In genomic region chr2:10122500-10123280, GRCh38 we compare ENCODE assay signal across 1 cellular context.
TF ChIP-seq lines count a peak whose summit lies in the region.

Gene RRM2, plus strand, starts transcription at chr2:10122739. Its CDS starts 60 bp downstream, at chr2:10122799.

TF ChIP-seq in HEK293, 187 proteins besides CTCF, POLR2A, EP300 and RAD21 (continued from another document and continues in another):
- peak; percentile 88 for TF ChIP-seq ZNF341 (tag by site-specific recombination; IDR thresholded peaks at IDR 0.05; ENCODE audit: low read depth)
- TF ChIP-seq ZNF18 (tag by site-specific recombination; IDR thresholded peaks at IDR 0.05), result peak; percentile 85
- TF ChIP-seq PRDM4 (tag by site-specific recombination; IDR thresholded peaks at IDR 0.05), result no peak
- no peak for TF ChIP-seq ZBTB49 (tag by site-specific recombination; IDR thresholded peaks at IDR 0.05; ENCODE audit: low read depth)
- TF ChIP-seq ZNF398 (tag by site-specific recombination; IDR thresholded peaks at IDR 0.05), result peak; percentile 35
- TF ChIP-seq HOXC10 (CRISPR knock-in tag; IDR thresholded peaks at IDR 0.05), result no peak; the same call in 1 of the 2 replicates
- TF ChIP-seq ZNF394 (tag by site-specific recombination; IDR thresholded peaks at IDR 0.05; ENCODE audit: borderline replicate concordance), result peak; percentile 79
- TF ChIP-seq SP3 (tag by site-specific recombination; IDR thresholded peaks at IDR 0.05), result no peak; the same call in none of the 2 replicates
- TF ChIP-seq ZNF114 (tag by site-specific recombination; IDR thresholded peaks at IDR 0.05), result no peak
- no peak for TF ChIP-seq ZNF423 (tag by site-specific recombination; IDR thresholded peaks at IDR 0.05)
- no peak for TF ChIP-seq ZNF747 (tag by site-specific recombination; IDR thresholded peaks at IDR 0.05)
- no peak for TF ChIP-seq PRDM2 (tag by site-specific recombination; IDR thresholded peaks at IDR 0.05; ENCODE audit: borderline replicate concordance)
- no peak for TF ChIP-seq ZNF776 (tag by site-specific recombination; IDR thresholded peaks at IDR 0.05; ENCODE audit: borderline replicate concordance)
- no peak for TF ChIP-seq IKZF3 (tag by site-specific recombination; IDR thresholded peaks at IDR 0.05)
- TF ChIP-seq ZNF302 (tag by site-specific recombination; IDR thresholded peaks at IDR 0.05; ENCODE audit: low read depth), result no peak
- TF ChIP-seq ZNF585B (tag by site-specific recombination; IDR thresholded peaks at IDR 0.05), result no peak; the same call in 1 of the 2 replicates
- TF ChIP-seq ZNF362 (tag by site-specific recombination; IDR thresholded peaks at IDR 0.05), result no peak
- TF ChIP-seq BCL11A (tag by site-specific recombination; IDR thresholded peaks at IDR 0.05; ENCODE audit: low read depth), result no peak
- TF ChIP-seq ZNF2 (tag by site-specific recombination; IDR thresholded peaks at IDR 0.05), result peak; percentile 86
- TF ChIP-seq GLI4 (tag by site-specific recombination; IDR thresholded peaks at IDR 0.05), result 0 out of 2 replicates have a peak, but pooled peaks have one; percentile 43
- no peak for TF ChIP-seq ZNF112 (tag by site-specific recombination; IDR thresholded peaks at IDR 0.05)
- no peak for TF ChIP-seq GLI2 (tag by site-specific recombination; IDR thresholded peaks at IDR 0.05; ENCODE audit: borderline replicate concordance, low read depth)
- no peak for TF ChIP-seq ZNF223 (tag by site-specific recombination; IDR thresholded peaks at IDR 0.05)
- TF ChIP-seq PRDM6 (tag by site-specific recombination; IDR thresholded peaks at IDR 0.05), result no peak
- TF ChIP-seq ZNF580 (tag by site-specific recombination; IDR thresholded peaks at IDR 0.05), result no peak
- no peak for TF ChIP-seq ZNF473 (tag by site-specific recombination; IDR thresholded peaks at IDR 0.05)
- TF ChIP-seq ZBTB8A (tag by site-specific recombination; IDR thresholded peaks at IDR 0.05), result peak; percentile 82
- no peak for TF ChIP-seq ZSCAN16 (tag by site-specific recombination; IDR thresholded peaks at IDR 0.05)
- no peak for TF ChIP-seq ZNF311 (tag by site-specific recombination; IDR thresholded peaks at IDR 0.05; ENCODE audit: borderline replicate concordance)
- TF ChIP-seq ZNF623 (tag by site-specific recombination; IDR thresholded peaks at IDR 0.05), result no peak
- no peak for TF ChIP-seq ZNF350 (tag by site-specific recombination; IDR thresholded peaks at IDR 0.05)
- peak; percentile 74 for TF ChIP-seq PATZ1 (tag by site-specific recombination; IDR thresholded peaks at IDR 0.05)
- no peak for TF ChIP-seq ZNF202 (tag by site-specific recombination; IDR thresholded peaks at IDR 0.05; ENCODE audit: borderline replicate concordance)
- TF ChIP-seq AEBP2 (tag by site-specific recombination; IDR thresholded peaks at IDR 0.05; ENCODE audit: borderline replicate concordance), result no peak
- TF ChIP-seq HOXA7 (CRISPR knock-in tag; IDR thresholded peaks at IDR 0.05; ENCODE audit: borderline replicate concordance), result no peak
- TF ChIP-seq ZNF354C (tag by site-specific recombination; IDR thresholded peaks at IDR 0.05; ENCODE audit: borderline replicate concordance, low read depth), result no peak
- no peak for TF ChIP-seq ZNF175 (tag by site-specific recombination; IDR thresholded peaks at IDR 0.05)
- TF ChIP-seq ZNF174 (tag by site-specific recombination; IDR thresholded peaks at IDR 0.05), result no peak
